ENCODE assay signal across 13 cellular contexts in the genomic region with DNA sequence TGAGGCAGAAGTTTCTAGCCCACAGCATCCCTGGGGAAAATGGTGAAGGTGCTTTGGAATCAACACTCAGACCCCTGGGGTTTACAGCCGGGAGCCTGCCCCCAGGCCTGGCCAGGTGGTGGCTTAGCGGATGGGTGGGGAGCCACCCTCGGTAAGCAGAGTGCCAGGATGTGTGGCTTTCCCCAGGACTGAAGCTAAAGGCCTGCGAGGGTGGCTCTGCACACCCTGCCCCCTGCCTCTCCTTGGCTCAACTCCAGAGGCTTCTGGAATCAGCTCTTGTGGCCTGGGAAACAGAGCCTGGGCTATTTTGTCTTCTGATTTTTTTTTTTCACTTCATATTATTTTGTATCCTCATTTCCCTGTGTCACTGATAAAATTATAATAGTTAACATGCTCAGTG.
A peak's percentile ranks its signal among the peaks of the same experiment; 100 is the strongest.
DNase-seq lines count a peak whose midpoint lies in the region.
"Had no signal": no experiment of that assay in that cellular context is flagged by ENCODE, and none has a peak within 500 bp of the region (broad histone marks: within the 10 kb centered on the region; RNA-seq: fewer than 3 reads in every experiment).

No MANE protein-coding gene starts in this region.

- H3K4me1 ChIP-seq in ACC112 (ENCODE audit: control insufficient read depth, insufficient read depth, low read length, unreplicated experiment) (peaks cover 31% of the 10 kb centered on the region), Karpas-422 (ENCODE audit: low read length) (peaks cover 43% of the 10 kb centered on the region)
- H3K4me1 ChIP-seq: colonic mucosa, HAP-1, pancreas had no signal

- H3K4me2 ChIP-seq in Karpas-422 (ENCODE audit: low read depth, low read length, poor library complexity, severe bottlenecking): peak overlapping the region; percentile 66

- H3K79me2 ChIP-seq in ACC112 (ENCODE audit: control insufficient read depth, insufficient read depth, low read length, unreplicated experiment): no peaks in the 10 kb centered on the region
- H3K79me2 ChIP-seq in Karpas-422 (ENCODE audit: low read length): no peaks in the 10 kb centered on the region

- H3K9me2 ChIP-seq in Karpas-422 (replicated peaks; ENCODE audit: insufficient read depth, low read length): no peaks in the 10 kb centered on the region

- H3K36me3 ChIP-seq in ACC112 (ENCODE audit: insufficient read depth, low read length): no peaks in the 10 kb centered on the region
- H3K36me3 ChIP-seq in Karpas-422 (ENCODE audit: insufficient read depth, low read length): no peaks in the 10 kb centered on the region
- H3K36me3 ChIP-seq: colonic mucosa, HAP-1, pancreas, upper lobe of right lung had no signal

- H3K27me3 ChIP-seq in ACC112 (ENCODE audit: insufficient read depth, low read length) (no peaks in the 10 kb centered on the region), Karpas-422 (ENCODE audit: low read length) (no peaks in the 10 kb centered on the region)
- H3K27me3 ChIP-seq: colonic mucosa, pancreas, upper lobe of right lung had no signal

- H3K27ac ChIP-seq in ACC112 (ENCODE audit: low read depth, low read length) (peak overlapping the region; percentile 53; the same call in 1 of the 2 replicates), Karpas-422 (ENCODE audit: low read length) (no peak overlapping the region)
- H3K27ac ChIP-seq: colonic mucosa, pancreas, upper lobe of right lung had no signal

- no peak overlapping the region for H3K9ac ChIP-seq in Karpas-422 (ENCODE audit: low read length)

- no peaks in the 10 kb centered on the region for H3K9me3 ChIP-seq in Karpas-422 (ENCODE audit: low read length)
- H3K9me3 ChIP-seq: colonic mucosa, HAP-1, pancreas, upper lobe of right lung had no signal

- no peaks in the 10 kb centered on the region for H4K20me1 ChIP-seq in Karpas-422 (ENCODE audit: insufficient read depth, low read depth, low read length)

- H2AFZ ChIP-seq in ACC112 (ENCODE audit: low read length, unreplicated experiment) (no peak overlapping the region), Karpas-422 (ENCODE audit: low read length) (no peak overlapping the region)

- H3K4me3 ChIP-seq in ACC112 (ENCODE audit: low read depth, low read length) (no peak overlapping the region), Karpas-422 (ENCODE audit: low read length) (no peak overlapping the region)
- H3K4me3 ChIP-seq: colonic mucosa, HAP-1, pancreas, upper lobe of right lung had no signal

- DNase-seq in Karpas-422 (no peak), SW480 (ENCODE audit: low spot score) (peak; percentile 67), midbrain (lab: John Stamatoyannopoulos, UW) (peak; percentile 35), COLO829 (ENCODE audit: low spot score) (no peak), epidermal melanocyte (ENCODE audit: insufficient read length, low spot score) (no peak), mucosa of gallbladder (ENCODE audit: low spot score) (no peak)
- no peak for DNase-seq in activated CD4-positive, alpha-beta T cell treated with anti-CD3 and anti-CD28 coated beads for 4 hours
- DNase-seq: colonic mucosa; pancreas; stimulated activated CD8-positive, alpha-beta memory T cell treated with anti-CD3 and anti-CD28 coated beads, Interleukin-4, amount 100 ng/mL, for 48 hours; upper lobe of right lung had no signal

Comparison
In these comparisons a context has a peak if more than half of its experiments do, and no peak if none do; other contexts are left out.
1. DNase-seq: peak in SW480 (single experiment) and midbrain (single experiment); none in Karpas-422 (single experiment), COLO829 (single experiment), epidermal melanocyte (single experiment), mucosa of gallbladder (single experiment) and activated CD4-positive, alpha-beta T cell treated with anti-CD3 and anti-CD28 coated beads for 4 hours (0 of 2).